Comparison of ENCODE assay signal across 9 cellular contexts in genomic region chr9:34665381-34666250, GRCh38. TPM values are rescaled to one million over a fixed set of nuclear protein-coding genes. Genes with fewer than 3 reads are reported as not detected.
DNase-seq lines count a peak whose midpoint lies in the region; ATAC-seq and TF ChIP-seq lines count a peak whose summit lies in the region.
"Had no signal": no experiment of that assay in that cellular context is flagged by ENCODE, and none has a peak within 500 bp of the region (broad histone marks: within the 10 kb centered on the region; RNA-seq: fewer than 3 reads in every experiment).

No MANE protein-coding gene starts in this region.

- intact Hi-C loops in CD8-positive, alpha-beta T cell (cut with DNase I, micrococcal nuclease), result loop anchor here (1.0 to 10.0 kb wide), 16 partner anchors 19 to 1149 kb away; partner anchors contain the start of genes DNAI1 (in 2 of the 2), FAM219A (in 2 of the 2), RPP25L (in 2 of the 2) and SIGMAR1 (in 2 of the 2)
- intact Hi-C loops in OCI-LY7 (cut with micrococcal nuclease; ENCODE audit: unreplicated experiment), result loop anchor here (1.0 kb wide), 1 partner anchor 19 kb away; the partner anchor contains the start of gene GALT

- POLR2A ChIA-PET in CD8-positive, alpha-beta T cell (lab: Charles Lee), result interaction anchor here (0.9 to 2.6 kb wide), 6 partner anchors 13 to 288 kb away, joined by 3 to 14 read pairs (median 6); partner anchors contain the start of genes GALT, RPP25L and SIGMAR1
- POLR2A ChIA-PET in OCI-LY7 (lab: Charles Lee), result interaction anchor here (0.6 to 2.1 kb wide), 5 partner anchors 19 to 433 kb away, joined by 3 to 9 read pairs (median 5); partner anchors contain the start of genes GALT and SIGMAR1

- H3K4me3 ChIP-seq in CD8-positive, alpha-beta T cell (ENCODE audit: low read depth, low read length), result peak overlapping the region; percentile 86
- peak overlapping the region; percentile 96 for H3K4me3 ChIP-seq in OCI-LY7 (ENCODE audit: low read depth, low read length, poor library complexity, severe bottlenecking)
- peak overlapping the region; percentile 95 for H3K4me3 ChIP-seq in epithelial cell of esophagus (ENCODE audit: low read length)
- peak overlapping the region; percentile 76 for H3K4me3 ChIP-seq in mononuclear cell (ENCODE audit: low read length)

- H3K27me3 ChIP-seq in CD8-positive, alpha-beta T cell (ENCODE audit: insufficient read depth, low read length), result no peaks in the 10 kb centered on the region
- no peaks in the 10 kb centered on the region for H3K27me3 ChIP-seq in mononuclear cell (ENCODE audit: insufficient read depth, low read length)

- peak overlapping the region; percentile 97 for H3K27ac Mint-ChIP-seq in CD8-positive, alpha-beta T cell

- H3K9me2 ChIP-seq in OCI-LY7 (ENCODE audit: insufficient read depth, low read length), result no peaks in the 10 kb centered on the region

- H3K79me2 ChIP-seq in OCI-LY7 (ENCODE audit: insufficient read depth, low read depth, low read length), result no peaks in the 10 kb centered on the region

- H3K9me3 ChIP-seq in CD8-positive, alpha-beta T cell (ENCODE audit: low read length), result no peaks in the 10 kb centered on the region
- no peaks in the 10 kb centered on the region for H3K9me3 ChIP-seq in OCI-LY7 (ENCODE audit: low read length)
- no peaks in the 10 kb centered on the region for H3K9me3 ChIP-seq in mononuclear cell (ENCODE audit: low read depth, low read length)

- H3K4me1 ChIP-seq in CD8-positive, alpha-beta T cell (ENCODE audit: insufficient read depth, low read length), result peaks cover 37% of the 10 kb centered on the region
- peaks cover 13% of the 10 kb centered on the region for H3K4me1 ChIP-seq in OCI-LY7 (ENCODE audit: insufficient read depth, low read length, poor library complexity, severe bottlenecking)
- H3K4me1 ChIP-seq in mononuclear cell (ENCODE audit: insufficient read depth, low read length), result peaks cover 39% of the 10 kb centered on the region

- DNase-seq in CD8-positive, alpha-beta T cell, result peak; percentile 75 to 93 (median 86)
- DNase-seq in HuH-7.5 (ENCODE audit: low spot score), result peak; percentile 75
- DNase-seq in OCI-LY7 (ENCODE audit: low spot score), result peak; percentile 95
- DNase-seq in activated T-cell treated with anti-CD3 and anti-CD28 coated beads for 48 hours (ENCODE audit: low read depth), result peak; percentile 75
- DNase-seq in epithelial cell of esophagus (ENCODE audit: low read depth), result peak; percentile 97
- peak; percentile 65 to 78 for DNase-seq in stimulated activated CD8-positive, alpha-beta memory T cell treated with anti-CD3 and anti-CD28 coated beads, Interleukin-15, amount 100 ng/mL, for 48 hours (ENCODE audit: low read depth in 2 of 2)

- H3K27ac ChIP-seq in CD8-positive, alpha-beta T cell (ENCODE audit: low read depth, low read length), result peak overlapping the region; percentile 96
- peak overlapping the region; percentile 82 for H3K27ac ChIP-seq in OCI-LY7 (ENCODE audit: low read depth, low read length, poor library complexity, severe bottlenecking)

- H3K27me3 Mint-ChIP-seq in CD8-positive, alpha-beta T cell (ENCODE audit: low read depth), result no peaks in the 10 kb centered on the region

- ATAC-seq in CD8-positive, alpha-beta T cell, result peak; percentile 83
- ATAC-seq in GM21515 (IDR thresholded peaks at IDR 0.05; ENCODE audit: unreplicated experiment), result peak; percentile 59

- CTCF ChIA-PET in CD8-positive, alpha-beta T cell (lab: Charles Lee), result interaction anchor here (0.6 to 7.1 kb wide), 7 partner anchors 17 to 402 kb away, joined by 3 to 66 read pairs (median 5); partner anchors contain the start of genes GALT and SIGMAR1
- CTCF ChIA-PET in OCI-LY7 (lab: Charles Lee; ENCODE audit: unreplicated experiment), result interaction anchor here (0.5 to 1.2 kb wide), 6 partner anchors 19 to 1091 kb away, joined by 3 to 8 read pairs (median 4); partner anchors contain the start of gene GALT

- H3K36me3 ChIP-seq in CD8-positive, alpha-beta T cell (ENCODE audit: insufficient read depth, low read length), result peaks cover 2% of the 10 kb centered on the region
- peaks cover 5% of the 10 kb centered on the region; the same call in 1 of the 2 replicates for H3K36me3 ChIP-seq in OCI-LY7 (ENCODE audit: insufficient read depth, low read length)

- no peak for TF ChIP-seq CTCF in CD8-positive, alpha-beta T cell (IDR thresholded peaks at IDR 0.05)
- no peak for TF ChIP-seq CTCF in OCI-LY7 (conservative IDR thresholded peaks at IDR 0.05; ENCODE audit: low read length)
- no peak for TF ChIP-seq CTCF in epithelial cell of esophagus (IDR thresholded peaks at IDR 0.05; ENCODE audit: insufficient read depth, low read depth, low read length, missing control alignments)

- H3K36me3 Mint-ChIP-seq in CD8-positive, alpha-beta T cell, result peaks cover 21% of the 10 kb centered on the region

- H2AFZ ChIP-seq in OCI-LY7 (ENCODE audit: low read length), result peak overlapping the region; percentile 78

- H3K4me2 ChIP-seq in OCI-LY7 (ENCODE audit: low read length), result peak overlapping the region; percentile 100

- H4K20me1 ChIP-seq in OCI-LY7 (ENCODE audit: insufficient read depth, low read length), result no peaks in the 10 kb centered on the region

- BruUV-seq in OCI-LY7 (replicated peaks; lab: Mats Ljungman, UMichigan), result TSS peak; percentile 62

- peaks cover 10% of the 10 kb centered on the region for H3K9me3 Mint-ChIP-seq in CD8-positive, alpha-beta T cell

- peak overlapping the region; percentile 92 for H3K4me3 Mint-ChIP-seq in CD8-positive, alpha-beta T cell

- peaks cover 36% of the 10 kb centered on the region for H3K4me1 Mint-ChIP-seq in CD8-positive, alpha-beta T cell (ENCODE audit: low read depth)

RNA-seq across cellular contexts. Expression of gene CCL27, which starts 3.2 kb away (rescaled TPM):
- total RNA-seq in CD8-positive, alpha-beta T cell, result not detected
- 0.72 TPM in 1 of 2 replicates, not detected in the other for total RNA-seq in OCI-LY7 (2014; rRNA removed; shearing (Covaris generic))
- total RNA-seq in OCI-LY7 (2022), result 0.42 and 0.68 TPM in 2 replicates
- 0.21 TPM for total RNA-seq in mononuclear cell
- total RNA-seq: glomerular endothelial cell had no signal

RNA-seq across cellular contexts. Expression of gene IL11RA, which starts 13.6 kb away (rescaled TPM):
- 10 to 100 TPM; 67.5 to 68.9 TPM for total RNA-seq in CD8-positive, alpha-beta T cell
- total RNA-seq in OCI-LY7 (2014; rRNA removed; shearing (Covaris generic)), result 16.2 and 16.7 TPM in 2 replicates
- total RNA-seq in OCI-LY7 (2022) (20.1 and 29.2 TPM in 2 replicates), mononuclear cell (17.8 TPM)

RNA-seq across cellular contexts. Expression of gene GALT, which starts 19.1 kb away (rescaled TPM):
- 10 to 100 TPM; 64.7 to 68.4 TPM for total RNA-seq in CD8-positive, alpha-beta T cell
- 78.2 and 90.9 TPM in 2 replicates for total RNA-seq in OCI-LY7 (2014; rRNA removed; shearing (Covaris generic))
- 61.2 and 62.5 TPM in 2 replicates for total RNA-seq in OCI-LY7 (2022)
- 46.4 TPM for total RNA-seq in mononuclear cell

RNA-seq across cellular contexts. Expression of gene CCL19, which starts 25.5 kb away (rescaled TPM):
- not detected for total RNA-seq in CD8-positive, alpha-beta T cell
- total RNA-seq in OCI-LY7 (2014; rRNA removed; shearing (Covaris generic)), result not detected in 2 replicates
- total RNA-seq in OCI-LY7 (2022) (not detected in 2 replicates), mononuclear cell (not detected)
- total RNA-seq: glomerular endothelial cell had no signal

RNA-seq across cellular contexts. Expression of gene SIGMAR1, which starts 28.0 kb away (rescaled TPM):
- total RNA-seq in CD8-positive, alpha-beta T cell, result 1 to 10 TPM; 8.5 to 9.6 TPM
- 97.2 and 103 TPM in 2 replicates for total RNA-seq in OCI-LY7 (2014; rRNA removed; shearing (Covaris generic))
- total RNA-seq in OCI-LY7 (2022) (110 TPM in 2 replicates), mononuclear cell (15.6 TPM)

Comparison
In these comparisons a context has a peak if more than half of its experiments do, and no peak if none do; other contexts are left out.
1. Peak in every context shown above with its lines: DNase-seq, ATAC-seq, H3K4me3 ChIP-seq and H3K27ac ChIP-seq.